In genomic region chr19:48868196-48868886, GRCh38 we compare ENCODE assay signal across 8 cellular contexts. TPM values are rescaled to one million over a fixed set of nuclear protein-coding genes. Genes with fewer than 3 reads are reported as not detected.
DNase-seq lines count a peak whose midpoint lies in the region; ATAC-seq, FAIRE-seq and TF ChIP-seq lines count a peak whose summit lies in the region.

Gene PLEKHA4 (minus strand): TSS chr19:48868617. CDS start chr19:48867620, 997 bp downstream.

- DNase-seq in activated T-cell treated with anti-CD3 and anti-CD28 coated beads, Interleukin-2, amount 50 U/mL, for 72 hours = no peak
- DNase-seq in activated T-cell treated with anti-CD3 and anti-CD28 coated beads, Interleukin-2, amount 50 U/mL, for 48 hours = no peak
- no peak for DNase-seq in chondrocyte (ENCODE audit: low spot score)
- DNase-seq in urothelium cell line (ENCODE audit: low spot score) = peak; percentile 45
- DNase-seq in SK-N-DZ (ENCODE audit: low spot score) = no peak
- DNase-seq in DMS114 treated with DMSO at 0.1 percent for 48 hours (lab: John Stamatoyannopoulos, UW; ENCODE audit: unreplicated experiment) = no peak

- H3K27ac Mint-ChIP-seq in activated T-cell treated with anti-CD3 and anti-CD28 coated beads, Interleukin-2, amount 50 U/mL, for 72 hours = no peak within 1 kb of the TSS
- peak within 1 kb of the TSS; percentile 94 for H3K27ac Mint-ChIP-seq in chondrocyte (ENCODE audit: unreplicated experiment)

- H3K27ac ChIP-seq in liver (ENCODE audit: low read depth in 1 of 2, low read length in 2 of 2) = peak within 1 kb of the TSS; percentile 94 to 95

- H3K36me3 ChIP-seq in liver (ENCODE audit: control insufficient read depth in 4 of 4, insufficient read depth in 3 of 4, low read depth in 1 of 4, low read length in 3 of 4) = peaks cover 0 to 6% (median 0%) of the 10 kb centered on the region in 4 donors

- H3K27me3 ChIP-seq in liver (ENCODE audit: control insufficient read depth in 4 of 4, insufficient read depth in 4 of 4, low read length in 3 of 4) = no peaks in the 10 kb centered on the region

- no peaks in the 10 kb centered on the region for H3K9me3 ChIP-seq in liver (ENCODE audit: control insufficient read depth in 4 of 4, low read length in 3 of 4)

- peak in 1 of 2 donors; percentile 22 for TF ChIP-seq RAD21 in liver (IDR thresholded peaks at IDR 0.05)

- H3K36me3 Mint-ChIP-seq in activated T-cell treated with anti-CD3 and anti-CD28 coated beads, Interleukin-2, amount 50 U/mL, for 72 hours (ENCODE audit: insufficient read depth in 2 of 2) = peaks cover 9 to 11% of the 10 kb centered on the region in 2 donors
- peaks cover 12% of the 10 kb centered on the region for H3K36me3 Mint-ChIP-seq in chondrocyte (ENCODE audit: low read depth)

- TF ChIP-seq CTCF in chondrocyte (IDR thresholded peaks at IDR 0.05) (no peak), liver (IDR thresholded peaks at IDR 0.05; ENCODE audit: low read depth, low read length, missing input control) (no peak)

- peak within 1 kb of the TSS; percentile 55 to 71 (median 67) for H3K4me3 ChIP-seq in liver (ENCODE audit: low read depth in 1 of 3, low read length in 3 of 3)

- H3K9me3 Mint-ChIP-seq in activated T-cell treated with anti-CD3 and anti-CD28 coated beads, Interleukin-2, amount 50 U/mL, for 72 hours = no peaks in the 10 kb centered on the region
- no peaks in the 10 kb centered on the region for H3K9me3 Mint-ChIP-seq in chondrocyte (ENCODE audit: low read depth)

- no peak within 1 kb of the TSS for H3K4me3 Mint-ChIP-seq in activated T-cell treated with anti-CD3 and anti-CD28 coated beads, Interleukin-2, amount 50 U/mL, for 72 hours
- peak within 1 kb of the TSS; percentile 78 for H3K4me3 Mint-ChIP-seq in chondrocyte (ENCODE audit: unreplicated experiment)

- FAIRE-seq in urothelium cell line (lab: Jason Lieb, UNC) = no peak

- H3K27me3 Mint-ChIP-seq in activated T-cell treated with anti-CD3 and anti-CD28 coated beads, Interleukin-2, amount 50 U/mL, for 72 hours (ENCODE audit: low read depth) = peaks cover 17% of the 10 kb centered on the region
- no peaks in the 10 kb centered on the region for H3K27me3 Mint-ChIP-seq in chondrocyte (ENCODE audit: low read depth)

- peak within 1 kb of the TSS; percentile 83 to 89 for H3K9ac ChIP-seq in liver (ENCODE audit: low read depth in 1 of 2, low read length in 2 of 2)

- no peak for ATAC-seq in activated T-cell treated with anti-CD3 and anti-CD28 coated beads, Interleukin-2, amount 50 U/mL, for 72 hours (replicated peaks in 1 of 2)
- no peak for ATAC-seq in GM18511 (IDR thresholded peaks at IDR 0.05; ENCODE audit: unreplicated experiment)

- 18% methylated on average over 8 of the region's 8 CpGs for WGBS in liver

- peaks cover 5 to 10% (median 9%) of the 10 kb centered on the region in 4 donors for H3K4me1 ChIP-seq in liver (ENCODE audit: control insufficient read depth in 4 of 4, insufficient read depth in 4 of 4, low read length in 3 of 4)

- H3K4me1 Mint-ChIP-seq in activated T-cell treated with anti-CD3 and anti-CD28 coated beads, Interleukin-2, amount 50 U/mL, for 72 hours (ENCODE audit: low read depth) = peaks cover 9% of the 10 kb centered on the region
- H3K4me1 Mint-ChIP-seq in chondrocyte (ENCODE audit: low read depth) = peaks cover 31% of the 10 kb centered on the region

TF ChIP-seq in liver, 16 proteins besides CTCF, POLR2A, EP300 and RAD21:
- TF ChIP-seq REST (IDR thresholded peaks at IDR 0.05) = peak; percentile 58
- peak; percentile 35 for TF ChIP-seq NR2F2 (IDR thresholded peaks at IDR 0.05)
- TF ChIP-seq FOXA1 (IDR thresholded peaks at IDR 0.05) = no peak
- peak; percentile 34 to 55 for TF ChIP-seq RXRA (IDR thresholded peaks at IDR 0.05)
- TF ChIP-seq HNF4A (conservative IDR thresholded peaks at IDR 0.05) = peak in 1 of 2 donors; percentile 21
- no peak for TF ChIP-seq HNF4G (IDR thresholded peaks at IDR 0.05)
- TF ChIP-seq, protein P1, sequence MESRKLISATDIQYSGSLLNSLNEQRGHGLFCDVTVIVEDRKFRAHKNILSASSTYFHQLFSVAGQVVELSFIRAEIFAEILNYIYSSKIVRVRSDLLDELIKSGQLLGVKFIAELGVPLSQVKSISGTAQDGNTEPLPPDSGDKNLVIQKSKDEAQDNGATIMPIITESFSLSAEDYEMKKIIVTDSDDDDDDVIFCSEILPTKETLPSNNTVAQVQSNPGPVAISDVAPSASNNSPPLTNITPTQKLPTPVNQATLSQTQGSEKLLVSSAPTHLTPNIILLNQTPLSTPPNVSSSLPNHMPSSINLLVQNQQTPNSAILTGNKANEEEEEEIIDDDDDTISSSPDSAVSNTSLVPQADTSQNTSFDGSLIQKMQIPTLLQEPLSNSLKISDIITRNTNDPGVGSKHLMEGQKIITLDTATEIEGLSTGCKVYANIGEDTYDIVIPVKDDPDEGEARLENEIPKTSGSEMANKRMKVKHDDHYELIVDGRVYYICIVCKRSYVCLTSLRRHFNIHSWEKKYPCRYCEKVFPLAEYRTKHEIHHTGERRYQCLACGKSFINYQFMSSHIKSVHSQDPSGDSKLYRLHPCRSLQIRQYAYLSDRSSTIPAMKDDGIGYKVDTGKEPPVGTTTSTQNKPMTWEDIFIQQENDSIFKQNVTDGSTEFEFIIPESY (IDR thresholded peaks at IDR 0.05) = no peak
- peak; percentile 99 to 100 for TF ChIP-seq EGR1 (IDR thresholded peaks at IDR 0.05; ENCODE audit: low read depth in 2 of 2)
- TF ChIP-seq FOXA2 (IDR thresholded peaks at IDR 0.05) = no peak
- TF ChIP-seq, protein P2, sequence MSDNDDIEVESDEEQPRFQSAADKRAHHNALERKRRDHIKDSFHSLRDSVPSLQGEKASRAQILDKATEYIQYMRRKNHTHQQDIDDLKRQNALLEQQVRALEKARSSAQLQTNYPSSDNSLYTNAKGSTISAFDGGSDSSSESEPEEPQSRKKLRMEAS (IDR thresholded peaks at IDR 0.05) = peak; percentile 62
- TF ChIP-seq SP1 (IDR thresholded peaks at IDR 0.05) = peak; percentile 67
- no peak for TF ChIP-seq GABPA (IDR thresholded peaks at IDR 0.05 in 1 of 2, conservative IDR thresholded peaks at IDR 0.05 in 1 of 2)
- no peak for TF ChIP-seq TAF1 (conservative IDR thresholded peaks at IDR 0.05)
- TF ChIP-seq YY1 (IDR thresholded peaks at IDR 0.05) = peak; percentile 58
- no peak for TF ChIP-seq JUND (IDR thresholded peaks at IDR 0.05)
- TF ChIP-seq ATF3 (IDR thresholded peaks at IDR 0.05) = no peak

RNA-seq across cellular contexts. Expression of gene PLEKHA4, which starts in this region (rescaled TPM):
- total RNA-seq in activated T-cell treated with anti-CD3 and anti-CD28 coated beads, Interleukin-2, amount 50 U/mL, for 72 hours = 10 to 100 TPM; 16.2 to 24.5 TPM
- total RNA-seq in chondrocyte (16.8 to 34.3 TPM (median 19.6 TPM) in 3 replicates), liver (1 to 10 TPM; 4.4 to 7.3 TPM)
- 10 to 100 TPM in 1 of 2 donors, 1 to 10 TPM in 1; 5.3 to 17.2 TPM for polyA plus RNA-seq in liver
- 0.99 and 1.4 TPM in 2 replicates for polyA plus RNA-seq in SK-N-DZ (2014; cell fraction: cytosol; rRNA removed)
- 5.3 and 7.8 TPM in 2 replicates for polyA plus RNA-seq in SK-N-DZ (2014; cell fraction: nucleus; rRNA removed)
